In the genomic region with DNA sequence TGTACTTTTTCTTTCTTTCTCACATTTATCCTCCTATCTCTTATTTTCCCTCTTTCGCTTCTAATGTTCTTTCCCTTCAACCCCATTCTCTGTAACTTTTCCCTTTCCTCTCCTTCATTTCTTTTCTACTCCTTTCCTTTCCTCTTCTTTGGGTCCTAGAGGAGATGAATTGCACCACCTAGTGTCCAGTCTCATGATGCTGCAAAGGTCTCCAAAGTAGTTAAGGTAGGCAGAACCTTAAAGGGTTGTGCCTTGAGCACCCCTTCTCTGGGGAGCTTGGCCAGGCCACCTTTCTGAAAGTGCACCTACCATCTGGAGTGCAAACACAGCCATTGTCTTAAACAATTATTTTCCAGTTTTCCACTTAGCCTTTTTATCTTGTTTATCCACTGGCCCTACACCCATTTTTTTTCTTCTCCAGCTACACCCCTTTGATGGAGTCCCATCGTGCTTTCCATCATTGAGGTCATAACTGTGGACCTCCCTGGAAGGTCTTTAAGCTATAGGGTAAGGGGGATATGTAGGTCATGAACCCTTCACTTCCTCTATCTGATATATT, we compare ENCODE assay signal across 9 cellular contexts.
A peak's percentile ranks its signal among the peaks of the same experiment; 100 is the strongest.
DNase-seq lines count a peak whose midpoint lies in the region; ATAC-seq and TF ChIP-seq lines count a peak whose summit lies in the region.
"Had no signal": no experiment of that assay in that cellular context is flagged by ENCODE, and none has a peak within 500 bp of the region (broad histone marks: within the 10 kb centered on the region; RNA-seq: fewer than 3 reads in every experiment).

No MANE protein-coding gene starts in this region.

- H3K79me2 ChIP-seq in osteoblast (ENCODE audit: insufficient read depth, low read length) = no peaks in the 10 kb centered on the region

- TF ChIP-seq CTCF in fibroblast of mammary gland (conservative IDR thresholded peaks at IDR 0.05; ENCODE audit: control insufficient read depth, insufficient read depth, low read depth, low read length) (peak; percentile 89), osteoblast (IDR thresholded peaks at IDR 0.05; ENCODE audit: extremely low read depth, low read depth, low read length) (peak; percentile 84)

- no peak overlapping the region for H3K27ac ChIP-seq in osteoblast (ENCODE audit: low read depth, low read length)

- DNase-seq in Daoy (ENCODE audit: low read depth) (peak; percentile 36), HS-27A (ENCODE audit: low read depth) (peak; percentile 14), RPMI8226 (peak; percentile 58), fibroblast of mammary gland (ENCODE audit: low read depth) (peak; percentile 78), osteoblast (ENCODE audit: insufficient read length, low spot score, missing footprints) (no peak)
- DNase-seq: activated B cell treated with CpG ODN at 0.5 μM for 24 hours had no signal

- peak overlapping the region; percentile 34 for H3K4me2 ChIP-seq in osteoblast (ENCODE audit: insufficient read depth, low read length)

- peaks cover 13% of the 10 kb centered on the region for H3K27me3 ChIP-seq in osteoblast (ENCODE audit: insufficient read depth, low read length)

- no peak overlapping the region for H3K4me3 ChIP-seq in fibroblast of mammary gland (ENCODE audit: control insufficient read depth, low read depth, low read length)
- no peak overlapping the region for H3K4me3 ChIP-seq in osteoblast (ENCODE audit: insufficient read depth, low read length)

- H4K20me1 ChIP-seq in osteoblast (ENCODE audit: insufficient read depth, low read length) = no peaks in the 10 kb centered on the region

- H2AFZ ChIP-seq in osteoblast (ENCODE audit: low read length) = no peak overlapping the region

- no peaks in the 10 kb centered on the region for H3K36me3 ChIP-seq in osteoblast (ENCODE audit: insufficient read depth, low read length)

- peaks cover 8% of the 10 kb centered on the region for H3K4me1 ChIP-seq in osteoblast (ENCODE audit: insufficient read depth, low read length)

- H3K9me3 ChIP-seq in osteoblast (ENCODE audit: low read depth, low read length) = no peaks in the 10 kb centered on the region

- ATAC-seq in HG03175 (IDR thresholded peaks at IDR 0.05; ENCODE audit: unreplicated experiment) (no peak), HG03139 (IDR thresholded peaks at IDR 0.05; ENCODE audit: unreplicated experiment) (no peak), HG03354 (IDR thresholded peaks at IDR 0.05; ENCODE audit: poor library complexity, severe bottlenecking, unreplicated experiment) (no peak)
